In genomic region chr15:92500023-92500630, GRCh38 we compare ENCODE assay signal across 17 cellular contexts.
DNase-seq lines count a peak whose midpoint lies in the region; ATAC-seq, FAIRE-seq and TF ChIP-seq lines count a peak whose summit lies in the region.
"Had no signal": no experiment of that assay in that cellular context is flagged by ENCODE, and none has a peak within 500 bp of the region (broad histone marks: within the 10 kb centered on the region; RNA-seq: fewer than 3 reads in every experiment).

No MANE protein-coding gene starts in this region.

- H3K36me3 ChIP-seq in K562 (ENCODE audit: control insufficient read depth, insufficient read depth, low read length) = no peaks in the 10 kb centered on the region

- H2AFZ ChIP-seq in K562 (ENCODE audit: low read depth, low read length) = no peak overlapping the region
- H2AFZ ChIP-seq: GM23338 had no signal

- H3K9me1 ChIP-seq in K562 (ENCODE audit: control insufficient read depth, insufficient read depth, low read length) = no peaks in the 10 kb centered on the region

- no peaks in the 10 kb centered on the region for H3K79me2 ChIP-seq in K562 (ENCODE audit: control insufficient read depth, insufficient read depth, low read length)

- H3K9me3 ChIP-seq in K562 (replicated peaks; ENCODE audit: control insufficient read depth, insufficient read depth, low read depth, low read length) = no peaks in the 10 kb centered on the region

- H3K4me1 Mint-ChIP-seq in neural crest cell = peaks cover 24% of the 10 kb centered on the region

- in situ Hi-C loops in K562 (cut with MboI) = no loop called here

- H3K4me3 Mint-ChIP-seq in neural crest cell = peak overlapping the region; percentile 20
- H3K4me3 Mint-ChIP-seq: GM23338 had no signal

- H3K27ac Mint-ChIP-seq in neural crest cell (ENCODE audit: unreplicated experiment) = no peak overlapping the region
- H3K27ac Mint-ChIP-seq: GM23338 had no signal

- BruUV-seq in K562 (replicated peaks; lab: Mats Ljungman, UMichigan) = no TSS peak

- no peak for TF ChIP-seq POLR2A in K562 (conservative IDR thresholded peaks at IDR 0.05)

- ATAC-seq in K562 = no peak
- ATAC-seq: GM23338, HCT116 had no signal

- FAIRE-seq in K562 (lab: Jason Lieb, UNC) = no peak

- no peak overlapping the region for H3K4me2 ChIP-seq in K562 (ENCODE audit: insufficient read depth, low read length)
- H3K4me2 ChIP-seq: GM23338 had no signal

- intact Hi-C loops in K562 (cut with micrococcal nuclease) = no loop called here

- no peaks in the 10 kb centered on the region for H3K36me3 Mint-ChIP-seq in neural crest cell (ENCODE audit: low read depth)

- peaks cover 3% of the 10 kb centered on the region for H3K9me3 Mint-ChIP-seq in neural crest cell
- H3K9me3 Mint-ChIP-seq: GM23338 had no signal

- peaks cover 2 to 12% of the 10 kb centered on the region in 2 experiments; a peak in 3 of 5 replicates for H3K27me3 ChIP-seq in K562 (ENCODE audit: control insufficient read depth in 2 of 2, insufficient read depth in 2 of 2, low read length in 2 of 2)

- 0% methylated on average over 9 of the region's 9 CpGs for WGBS in K562 (ENCODE audit: insufficient coverage, low coverage, missing lambda C conversion rate)

- TF ChIP-seq RAD21 in K562 (CRISPR knock-in tag; conservative IDR thresholded peaks at IDR 0.05 in 1 of 2, IDR thresholded peaks at IDR 0.05 in 1 of 2) = no peak

- no peak for TF ChIP-seq CTCF in K562 (IDR thresholded peaks at IDR 0.05 in 2 of 3, conservative IDR thresholded peaks at IDR 0.05 in 1 of 3; ENCODE audit: insufficient read depth in 2 of 3, low read depth in 1 of 3, low read length in 3 of 3)
- no peak for TF ChIP-seq CTCF in neural crest cell (conservative IDR thresholded peaks at IDR 0.05)

- no peak overlapping the region for H3K9ac ChIP-seq in K562 (ENCODE audit: insufficient read depth in 1 of 2, low read depth in 2 of 2, low read length in 2 of 2)

- DNase-seq in D341Med (ENCODE audit: low spot score) (peak; percentile 1), NCI-H2171 (lab: John Stamatoyannopoulos, UW) (peak; percentile 4), K562 (ENCODE audit: extremely low read depth in 1 of 4, low spot score in 3 of 4) (no peak), neural crest cell (ENCODE audit: low read depth, low spot score) (no peak), midbrain (lab: John Stamatoyannopoulos, UW) (no peak), NCI-H1048 (lab: John Stamatoyannopoulos, UW) (no peak)
- no peak for DNase-seq in stimulated activated CD8-positive, alpha-beta memory T cell treated with anti-CD3 and anti-CD28 coated beads, Interleukin-4, amount 100 ng/mL, for 48 hours
- DNase-seq: ACHN, DMS79 treated with DMSO at 0.1 percent for 48 hours, NCI-H1436 treated with DMSO at 0.1 percent for 48 hours, NCI-H2029, NCI-H510A treated with DMSO at 0.1 percent for 48 hours, OCI-M1, SHP77 had no signal

- CTCF ChIA-PET in K562 (lab: Yijun Ruan, JAX; ENCODE audit: low intra/inter-chr PET ratio) = no interaction called here

- no peak overlapping the region for H3K4me3 ChIP-seq in K562
- H3K4me3 ChIP-seq: GM23338 had no signal

- POLR2A ChIA-PET in K562 (lab: Yijun Ruan, JAX) = interaction anchor here (0.6 kb wide), 1 partner anchor 191 kb away, joined by 3 read pairs; no protein-coding TSS in a partner anchor

- no peaks in the 10 kb centered on the region for H3K27me3 Mint-ChIP-seq in neural crest cell (ENCODE audit: low read depth)

- no peaks in the 10 kb centered on the region for H4K20me1 ChIP-seq in K562 (replicated peaks; ENCODE audit: control insufficient read depth, insufficient read depth, low read length)

- no peaks in the 10 kb centered on the region for H3K4me1 ChIP-seq in K562 (replicated peaks in 1 of 2; ENCODE audit: control insufficient read depth in 2 of 2, insufficient read depth in 2 of 2, low read length in 2 of 2)

- no peak for TF ChIP-seq EP300 in K562 (IDR thresholded peaks at IDR 0.05; ENCODE audit: low read length)

- no peak overlapping the region for H3K27ac ChIP-seq in K562 (ENCODE audit: extremely low read depth, low read depth, low read length)
- H3K27ac ChIP-seq: C4-2B had no signal

TF ChIP-seq in K562, 482 proteins besides CTCF, POLR2A, EP300 and RAD21 (continues in another document):
- no peak for TF ChIP-seq TEAD1 (CRISPR knock-in tag; IDR thresholded peaks at IDR 0.05)
- TF ChIP-seq HDAC6 (IDR thresholded peaks at IDR 0.05; ENCODE audit: low read depth, low read length) = no peak
- peak; percentile 24; the same call in 1 of the 2 replicates for TF ChIP-seq RFX1 (IDR thresholded peaks at IDR 0.05)
- TF ChIP-seq KAT7 (CRISPR knock-in tag; IDR thresholded peaks at IDR 0.05; ENCODE audit: borderline replicate concordance) = no peak
- TF ChIP-seq ZBTB40 (IDR thresholded peaks at IDR 0.05) = no peak
- TF ChIP-seq ZBTB40 (CRISPR knock-in tag; IDR thresholded peaks at IDR 0.05) = no peak
- no peak for TF ChIP-seq ZNF57 (CRISPR knock-in tag; IDR thresholded peaks at IDR 0.05)
- TF ChIP-seq ZNF436 (CRISPR knock-in tag; IDR thresholded peaks at IDR 0.05) = no peak

Comparison
In these comparisons a context has a peak if more than half of its experiments do, and no peak if none do; other contexts are left out.
1. DNase-seq: peak in D341Med (single experiment) and NCI-H2171 (single experiment); none in K562 (0 of 4), neural crest cell (single experiment), stimulated activated CD8-positive, alpha-beta memory T cell treated with anti-CD3 and anti-CD28 coated beads, Interleukin-4, amount 100 ng/mL, for 48 hours (single experiment), midbrain (single experiment) and NCI-H1048 (single experiment).